Comparison of ENCODE assay signal across 19 cellular contexts in genomic region chr20:63082939-63083735, GRCh38.
DNase-seq lines count a peak whose midpoint lies in the region; ATAC-seq and TF ChIP-seq lines count a peak whose summit lies in the region.
"Had no signal": no experiment of that assay in that cellular context is flagged by ENCODE, and none has a peak within 500 bp of the region (broad histone marks: within the 10 kb centered on the region; RNA-seq: fewer than 3 reads in every experiment).

No MANE protein-coding gene starts in this region.

- H3K4me2 ChIP-seq in neuronal stem cell (ENCODE audit: insufficient read depth, low read length, poor library complexity, severe bottlenecking) = no peak overlapping the region
- H3K4me2 ChIP-seq: BLaER1, KMS-11 had no signal

- no peak overlapping the region for H3K4ac ChIP-seq in neuronal stem cell (ENCODE audit: low read length)

- H3K23ac ChIP-seq in neuronal stem cell (ENCODE audit: low read depth, low read length, poor library complexity) = peak overlapping the region; percentile 75

- no peak overlapping the region for H2AK5ac ChIP-seq in neuronal stem cell (ENCODE audit: low read depth, low read length)

- H4K91ac ChIP-seq in neuronal stem cell (ENCODE audit: low read depth, low read length, poor library complexity) = no peak overlapping the region

- peaks cover under 1 to 13% (median 6%) of the 10 kb centered on the region in 7 donors for H3K9me3 Mint-ChIP-seq in CD14-positive monocyte
- peaks cover 15% of the 10 kb centered on the region for H3K9me3 Mint-ChIP-seq in chondrocyte (ENCODE audit: low read depth)

- peaks cover 7% of the 10 kb centered on the region for H3K79me1 ChIP-seq in neuronal stem cell (ENCODE audit: low read depth, low read length)

- H3K36me3 Mint-ChIP-seq in CD14-positive monocyte (no peaks in the 10 kb centered on the region), chondrocyte (ENCODE audit: low read depth) (peaks cover 3% of the 10 kb centered on the region)
- H3K36me3 Mint-ChIP-seq: CD8-positive, alpha-beta T cell had no signal

- TF ChIP-seq CTCF in BE2C (IDR thresholded peaks at IDR 0.05; ENCODE audit: low read depth, low read length) (no peak), CD14-positive monocyte (IDR thresholded peaks at IDR 0.05) (no peak), chondrocyte (IDR thresholded peaks at IDR 0.05) (no peak)

- ATAC-seq in GM18867 (IDR thresholded peaks at IDR 0.05; ENCODE audit: unreplicated experiment) = no peak

- H2AFZ ChIP-seq in neuronal stem cell (ENCODE audit: low read length) = no peak overlapping the region

- H3K9me3 ChIP-seq in BE2C (no peaks in the 10 kb centered on the region), neuronal stem cell (replicated peaks in 1 of 2; ENCODE audit: control insufficient read depth in 2 of 2, insufficient read depth in 1 of 2, low read depth in 1 of 2, low read length in 2 of 2) (peaks cover 0 to 3% of the 10 kb centered on the region in 2 donors)
- H3K9me3 ChIP-seq: HAP-1 had no signal

- H3K36me3 ChIP-seq in BE2C = no peaks in the 10 kb centered on the region
- H3K36me3 ChIP-seq in neuronal stem cell (replicated peaks in 1 of 2; ENCODE audit: control insufficient read depth in 2 of 2, insufficient read depth in 2 of 2, low read length in 2 of 2) = no peaks in the 10 kb centered on the region
- H3K36me3 ChIP-seq: BLaER1, HAP-1 had no signal

- no peak overlapping the region for H2BK5ac ChIP-seq in neuronal stem cell (ENCODE audit: low read length)

- H3K27me3 Mint-ChIP-seq in CD14-positive monocyte (ENCODE audit: low read depth in 3 of 3) = peaks cover 7 to 13% (median 10%) of the 10 kb centered on the region in 3 donors
- peaks cover 28% of the 10 kb centered on the region for H3K27me3 Mint-ChIP-seq in chondrocyte (ENCODE audit: low read depth)

- H3K4me3 Mint-ChIP-seq in CD14-positive monocyte (no peak overlapping the region), chondrocyte (ENCODE audit: unreplicated experiment) (no peak overlapping the region)
- H3K4me3 Mint-ChIP-seq: CD8-positive, alpha-beta T cell had no signal

- H3K4me3 ChIP-seq in BE2C (ENCODE audit: low read depth, low read length) (no peak overlapping the region), neuronal stem cell (ENCODE audit: low read length in 2 of 2) (no peak overlapping the region)
- H3K4me3 ChIP-seq: BLaER1, HAP-1 had no signal

- H3K27me3 ChIP-seq in BE2C (peaks cover 69% of the 10 kb centered on the region), neuronal stem cell (ENCODE audit: control insufficient read depth in 3 of 3, insufficient read depth in 3 of 3, low read depth in 1 of 3, low read length in 3 of 3) (peaks cover 0 to 66% (median 0%) of the 10 kb centered on the region in 3 experiments)

- H3K14ac ChIP-seq in neuronal stem cell (ENCODE audit: low read length) = no peak overlapping the region

- H2BK12ac ChIP-seq in neuronal stem cell (ENCODE audit: low read length) = no peak overlapping the region

- H3K4me1 ChIP-seq in BE2C (no peaks in the 10 kb centered on the region), neuronal stem cell (ENCODE audit: control insufficient read depth in 2 of 2, insufficient read depth in 1 of 2, low read depth in 1 of 2, low read length in 2 of 2) (no peaks in the 10 kb centered on the region)
- H3K4me1 ChIP-seq: HAP-1 had no signal

- H3K18ac ChIP-seq in neuronal stem cell (ENCODE audit: low read length) = no peak overlapping the region

- H3K27ac Mint-ChIP-seq in CD14-positive monocyte (no peak overlapping the region), chondrocyte (ENCODE audit: unreplicated experiment) (no peak overlapping the region)
- H3K27ac Mint-ChIP-seq: CD8-positive, alpha-beta T cell had no signal

- H3K9ac ChIP-seq in neuronal stem cell (ENCODE audit: low read depth, low read length, poor library complexity) = no peak overlapping the region
- H3K9ac ChIP-seq: BLaER1, KMS-11 had no signal

- no CpG with 5 or more reads among the region's 23 CpGs for WGBS in neuronal stem cell (ENCODE audit: extremely low coverage in 2 of 2, insufficient read length in 2 of 2, insufficient replicate concordance in 1 of 2), 2 donors

- no peaks in the 10 kb centered on the region for H3K4me1 Mint-ChIP-seq in CD14-positive monocyte
- no peaks in the 10 kb centered on the region for H3K4me1 Mint-ChIP-seq in chondrocyte (ENCODE audit: low read depth)

- H2BK15ac ChIP-seq in neuronal stem cell (ENCODE audit: low read length) = no peak overlapping the region

- H4K8ac ChIP-seq in neuronal stem cell (ENCODE audit: low read depth, low read length) = no peak overlapping the region

- intact Hi-C loops in CD14-positive monocyte (cut with micrococcal nuclease) = no loop called here

- DNase-seq in BE2C (peak; percentile 3), CD14-positive monocyte (ENCODE audit: low spot score) (peak; percentile 18), chondrocyte (ENCODE audit: low spot score) (peak; percentile 87), neuronal stem cell (ENCODE audit: low spot score) (no peak), DMS114 treated with DMSO at 0.1 percent for 48 hours (lab: John Stamatoyannopoulos, UW; ENCODE audit: unreplicated experiment) (no peak), NCI-H82 (lab: John Stamatoyannopoulos, UW) (no peak), NCI-H446 (lab: John Stamatoyannopoulos, UW) (no peak)
- DNase-seq: GDM1, NCI-H1105, NCI-H146, NCI-H2029, NCI-H2227 treated with DMSO at 0.1 percent for 48 hours, NCI-H510A treated with DMSO at 0.1 percent for 48 hours, NCI-H774 had no signal

- H3K27ac ChIP-seq in neuronal stem cell (replicated peaks; ENCODE audit: low read length) = no peak overlapping the region
- H3K27ac ChIP-seq: BLaER1, KMS-11 had no signal

- no peak overlapping the region for H2BK120ac ChIP-seq in neuronal stem cell (ENCODE audit: low read depth, low read length)

Comparison
In these comparisons a context has a peak if more than half of its experiments do, and no peak if none do; other contexts are left out.
1. DNase-seq: peak in BE2C (single experiment), CD14-positive monocyte (single experiment) and chondrocyte (single experiment); none in neuronal stem cell (single experiment), DMS114 treated with DMSO at 0.1 percent for 48 hours (single experiment), NCI-H82 (single experiment) and NCI-H446 (0 of 2).